ENCODE assay signal across 2 cellular contexts in genomic region chr9:39215976-39216375, GRCh38.
A peak's percentile ranks its signal among the peaks of the same experiment; 100 is the strongest.
DNase-seq lines count a peak whose midpoint lies in the region; ATAC-seq and TF ChIP-seq lines count a peak whose summit lies in the region.
"Not testable (repeated sequence)": the region's sequence is repeated elsewhere in the genome, so short reads cannot be mapped to it uniquely, and the experiment has no call there.

No MANE protein-coding gene starts in this region.

- not testable (repeated sequence) for H3K4me3 ChIP-seq in mucosa of descending colon

- not testable (repeated sequence) for H3K9me3 ChIP-seq in mucosa of descending colon

- not testable (repeated sequence) for DNase-seq in left colon, mucosa of descending colon

- intact Hi-C loops in left colon (cut with DNase I, micrococcal nuclease); mucosa of descending colon (cut with DNase I, micrococcal nuclease): not testable (repeated sequence)

- H3K36me3 ChIP-seq in mucosa of descending colon (ENCODE audit: low read depth), result not testable (repeated sequence)

- not testable (repeated sequence) for H3K4me1 ChIP-seq in mucosa of descending colon (ENCODE audit: low read depth)

- not testable (repeated sequence) for TF ChIP-seq CTCF in mucosa of descending colon (IDR thresholded peaks at IDR 0.05)

- ATAC-seq in left colon (peak; percentile 82), mucosa of descending colon (peak; percentile 68)
